In the genomic region with DNA sequence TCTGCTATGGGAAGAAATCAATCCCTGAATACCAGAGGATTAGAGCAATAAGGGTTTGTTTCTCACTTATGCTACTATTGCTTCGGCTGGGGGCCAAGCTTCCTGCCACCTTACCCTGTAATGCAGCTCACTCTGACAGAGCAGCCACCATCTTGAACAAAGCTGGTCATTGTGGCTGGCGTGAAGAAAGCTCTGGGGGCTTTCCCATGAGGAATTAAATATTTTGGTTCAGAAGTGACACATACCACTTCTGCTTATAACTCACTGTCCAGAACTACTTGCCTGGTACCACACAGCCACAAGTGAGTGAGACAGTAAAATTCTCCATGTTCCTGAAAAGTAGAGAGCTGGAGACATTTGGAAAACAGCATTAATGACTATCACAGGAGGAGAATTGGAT, we compare ENCODE assay signal across 17 cellular contexts.
DNase-seq lines count a peak whose midpoint lies in the region; ATAC-seq, FAIRE-seq and TF ChIP-seq lines count a peak whose summit lies in the region.
"Had no signal": no experiment of that assay in that cellular context is flagged by ENCODE, and none has a peak within 500 bp of the region (broad histone marks: within the 10 kb centered on the region; RNA-seq: fewer than 3 reads in every experiment).

No MANE protein-coding gene starts in this region.

- H3K9me3 Mint-ChIP-seq in naive B cell = peaks cover 0 to 3% (median 0%) of the 10 kb centered on the region in 7 donors
- no peaks in the 10 kb centered on the region for H3K9me3 Mint-ChIP-seq in stimulated activated memory B cell treated with anti-CD40 and anti-IgM and Interleukin-4, amounts not matched to agents 10 μg/mL and 1 μg/mL and 100 μg/mL, for 72 hours
- H3K9me3 Mint-ChIP-seq: GM23338, H9 had no signal

- TF ChIP-seq POLR2A in GM12878 (IDR thresholded peaks at IDR 0.05; ENCODE audit: low read depth, low read length) = no peak

- no peak overlapping the region for H3K27ac Mint-ChIP-seq in naive B cell
- H3K27ac Mint-ChIP-seq in stimulated activated memory B cell treated with anti-CD40 and anti-IgM and Interleukin-4, amounts not matched to agents 10 μg/mL and 1 μg/mL and 100 μg/mL, for 72 hours = no peak overlapping the region
- H3K27ac Mint-ChIP-seq: CD4-positive, alpha-beta memory T cell; GM23338; H9 had no signal

- RAD21 ChIA-PET in GM12878 (lab: Charles Lee; ENCODE audit: unreplicated experiment) = no interaction called here

- DNase-seq in GM12878 (ENCODE audit: low read depth, low spot score) (no peak), naive B cell (no peak), mesenteric fat pad (ENCODE audit: low spot score) (no peak), globus pallidus (ENCODE audit: low spot score) (no peak)
- DNase-seq: C1 segment of cervical spinal cord; Calu3; CD4-positive, alpha-beta memory T cell; COR-L47; DMS53; DMS79 treated with DMSO at 0.1 percent for 48 hours; GF-D8; H9 had no signal

- peak; percentile 52 for ATAC-seq in GM12878
- ATAC-seq in naive B cell (ENCODE audit: low read depth in 2 of 2) = peak; percentile 35 to 52
- ATAC-seq in stimulated activated memory B cell treated with anti-CD40 and anti-IgM and Interleukin-4, amounts not matched to agents 10 μg/mL and 1 μg/mL and 100 μg/mL, for 72 hours = peak; percentile 64
- ATAC-seq in GM19395 (IDR thresholded peaks at IDR 0.05; ENCODE audit: unreplicated experiment) = no peak
- ATAC-seq: GM23338, HCT116 had no signal

- peaks cover 6 to 7% (median 6%) of the 10 kb centered on the region in 3 donors for H3K4me1 Mint-ChIP-seq in naive B cell
- H3K4me1 Mint-ChIP-seq in stimulated activated memory B cell treated with anti-CD40 and anti-IgM and Interleukin-4, amounts not matched to agents 10 μg/mL and 1 μg/mL and 100 μg/mL, for 72 hours = peaks cover 24% of the 10 kb centered on the region
- H3K4me1 Mint-ChIP-seq: GM23338, H9 had no signal

- no peak for TF ChIP-seq RAD21 in GM12878 (IDR thresholded peaks at IDR 0.05; ENCODE audit: insufficient read depth, low read depth, low read length)

- no peaks in the 10 kb centered on the region for H3K79me2 ChIP-seq in GM12878 (ENCODE audit: control insufficient read depth, insufficient read depth, low read length)

- H3K4me1 ChIP-seq in GM12878 (ENCODE audit: control insufficient read depth, insufficient read depth, low read length) = peaks cover 8% of the 10 kb centered on the region

- H3K27ac ChIP-seq in GM12878 (ENCODE audit: control insufficient read depth, insufficient read depth) = no peak overlapping the region

- no peaks in the 10 kb centered on the region for H4K20me1 ChIP-seq in GM12878 (ENCODE audit: control insufficient read depth, insufficient read depth)

- H2AFZ ChIP-seq in GM12878 (ENCODE audit: control insufficient read depth, low read depth, low read length) = no peak overlapping the region
- H2AFZ ChIP-seq: GM23338 had no signal

- no peak overlapping the region for H3K4me3 ChIP-seq in GM12878
- H3K4me3 ChIP-seq: GM23338 had no signal

- WGBS in GM12878 (ENCODE audit: insufficient coverage, insufficient replicate concordance, low lambda C conversion rate, missing lambda C conversion rate) = 6% methylated on average over 2 of the region's 2 CpGs

- in situ Hi-C loops in GM12878 (cut with MboI) = no loop called here

- H3K36me3 Mint-ChIP-seq in naive B cell = no peaks in the 10 kb centered on the region
- peaks cover 4% of the 10 kb centered on the region for H3K36me3 Mint-ChIP-seq in stimulated activated memory B cell treated with anti-CD40 and anti-IgM and Interleukin-4, amounts not matched to agents 10 μg/mL and 1 μg/mL and 100 μg/mL, for 72 hours
- H3K36me3 Mint-ChIP-seq: CD4-positive, alpha-beta memory T cell had no signal

- FAIRE-seq in GM12878 (lab: Jason Lieb, UNC) = no peak
- FAIRE-seq: GM19239 had no signal

- H3K27me3 Mint-ChIP-seq in naive B cell = peaks cover 12 to 20% (median 20%) of the 10 kb centered on the region in 3 donors
- peaks cover 30% of the 10 kb centered on the region for H3K27me3 Mint-ChIP-seq in stimulated activated memory B cell treated with anti-CD40 and anti-IgM and Interleukin-4, amounts not matched to agents 10 μg/mL and 1 μg/mL and 100 μg/mL, for 72 hours

- CTCF ChIA-PET in GM12878 (lab: Yijun Ruan, JAX) = interaction anchor here (0.7 to 1.4 kb wide), 3 partner anchors 10 to 46 kb away, joined by 3 read pairs; no protein-coding TSS in a partner anchor

- peaks cover 0 to 4% of the 10 kb centered on the region in 2 experiments; a peak in 1 of 4 replicates for H3K27me3 ChIP-seq in GM12878 (replicated peaks in 1 of 2; ENCODE audit: control insufficient read depth in 2 of 2, insufficient read depth in 2 of 2, low read length in 1 of 2)

- intact Hi-C loops in GM12878 (cut with micrococcal nuclease; ENCODE audit: unreplicated experiment) = no loop called here

- POLR2A ChIA-PET in GM12878 (lab: Charles Lee) = interaction anchor here (0.7 kb wide), 1 partner anchor 57 kb away, joined by 3 read pairs; no protein-coding TSS in a partner anchor

- H3K4me3 Mint-ChIP-seq in naive B cell = no peak overlapping the region
- H3K4me3 Mint-ChIP-seq in stimulated activated memory B cell treated with anti-CD40 and anti-IgM and Interleukin-4, amounts not matched to agents 10 μg/mL and 1 μg/mL and 100 μg/mL, for 72 hours = no peak overlapping the region
- H3K4me3 Mint-ChIP-seq: CD4-positive, alpha-beta memory T cell; GM23338; H9 had no signal

- no peaks in the 10 kb centered on the region for H3K9me3 ChIP-seq in GM12878 (replicated peaks; ENCODE audit: control insufficient read depth, insufficient read depth, low read length)

- no peaks in the 10 kb centered on the region for H3K36me3 ChIP-seq in GM12878 (ENCODE audit: control insufficient read depth in 2 of 2, insufficient read depth in 2 of 2, low read length in 1 of 2)

- TF ChIP-seq CTCF in GM12878 (IDR thresholded peaks at IDR 0.05 in 2 of 3, conservative IDR thresholded peaks at IDR 0.05 in 1 of 3; ENCODE audit: control insufficient read depth in 2 of 3, extremely low read depth in 1 of 3, insufficient read depth in 1 of 3, low read depth in 3 of 3, low read length in 3 of 3) = no peak

- no peak overlapping the region for H3K9ac ChIP-seq in GM12878 (ENCODE audit: control insufficient read depth, insufficient read depth, low read length)

- no peak overlapping the region for H3K4me2 ChIP-seq in GM12878 (ENCODE audit: control insufficient read depth, insufficient read depth)
- H3K4me2 ChIP-seq: GM23338 had no signal

- no peak for TF ChIP-seq EP300 in GM12878 (IDR thresholded peaks at IDR 0.05; ENCODE audit: borderline replicate concordance in 1 of 2, control insufficient read depth in 1 of 2, low read depth in 2 of 2, low read length in 2 of 2)

- SMC1A ChIA-PET in GM12878 (lab: Charles Lee; ENCODE audit: uncharacterized antibody, unreplicated experiment) = interaction anchor here (1.0 to 1.5 kb wide), 2 partner anchors 11 to 42 kb away, joined by 3 to 5 read pairs; no protein-coding TSS in a partner anchor

- BruUV-seq in GM12878 (replicated peaks; lab: Mats Ljungman, UMichigan) = no TSS peak

TF ChIP-seq in GM12878, 131 proteins besides CTCF, POLR2A, EP300 and RAD21:
- TF ChIP-seq, protein P1, sequence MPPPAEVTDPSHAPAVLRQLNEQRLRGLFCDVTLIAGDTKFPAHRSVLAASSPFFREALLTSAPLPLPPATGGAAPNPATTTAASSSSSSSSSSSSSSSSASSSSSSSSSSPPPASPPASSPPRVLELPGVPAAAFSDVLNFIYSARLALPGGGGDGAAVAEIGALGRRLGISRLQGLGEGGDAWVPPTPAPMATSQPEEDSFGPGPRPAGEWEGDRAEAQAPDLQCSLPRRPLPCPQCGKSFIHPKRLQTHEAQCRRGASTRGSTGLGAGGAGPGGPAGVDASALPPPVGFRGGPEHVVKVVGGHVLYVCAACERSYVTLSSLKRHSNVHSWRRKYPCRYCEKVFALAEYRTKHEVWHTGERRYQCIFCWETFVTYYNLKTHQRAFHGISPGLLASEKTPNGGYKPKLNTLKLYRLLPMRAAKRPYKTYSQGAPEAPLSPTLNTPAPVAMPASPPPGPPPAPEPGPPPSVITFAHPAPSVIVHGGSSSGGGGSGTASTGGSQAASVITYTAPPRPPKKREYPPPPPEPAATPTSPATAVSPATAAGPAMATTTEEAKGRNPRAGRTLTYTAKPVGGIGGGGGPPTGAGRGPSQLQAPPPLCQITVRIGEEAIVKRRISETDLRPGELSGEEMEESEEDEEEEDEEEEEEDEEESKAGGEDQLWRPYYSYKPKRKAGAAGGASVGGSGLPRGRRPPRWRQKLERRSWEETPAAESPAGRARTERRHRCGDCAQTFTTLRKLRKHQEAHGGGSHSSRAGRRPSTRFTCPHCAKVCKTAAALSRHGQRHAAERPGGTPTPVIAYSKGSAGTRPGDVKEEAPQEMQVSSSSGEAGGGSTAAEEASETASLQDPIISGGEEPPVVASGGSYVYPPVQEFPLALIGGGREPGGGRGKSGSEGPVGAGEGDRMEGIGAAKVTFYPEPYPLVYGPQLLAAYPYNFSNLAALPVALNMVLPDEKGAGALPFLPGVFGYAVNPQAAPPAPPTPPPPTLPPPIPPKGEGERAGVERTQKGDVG (CRISPR knock-in tag; IDR thresholded peaks at IDR 0.05) = no peak
- TF ChIP-seq SIX5 (IDR thresholded peaks at IDR 0.05; ENCODE audit: low read depth, low read length, severe bottlenecking) (no peak), SPI1 (IDR thresholded peaks at IDR 0.05; ENCODE audit: borderline replicate concordance, insufficient read depth, low read depth, low read length) (peak; percentile 45; the same call in 1 of the 2 replicates), CREB1 (IDR thresholded peaks at IDR 0.05; ENCODE audit: low read depth) (no peak), SUPT20H (IDR thresholded peaks at IDR 0.05; ENCODE audit: borderline replicate concordance, control insufficient read depth, low read depth, low read length) (no peak)
- TF ChIP-seq, protein P2, sequence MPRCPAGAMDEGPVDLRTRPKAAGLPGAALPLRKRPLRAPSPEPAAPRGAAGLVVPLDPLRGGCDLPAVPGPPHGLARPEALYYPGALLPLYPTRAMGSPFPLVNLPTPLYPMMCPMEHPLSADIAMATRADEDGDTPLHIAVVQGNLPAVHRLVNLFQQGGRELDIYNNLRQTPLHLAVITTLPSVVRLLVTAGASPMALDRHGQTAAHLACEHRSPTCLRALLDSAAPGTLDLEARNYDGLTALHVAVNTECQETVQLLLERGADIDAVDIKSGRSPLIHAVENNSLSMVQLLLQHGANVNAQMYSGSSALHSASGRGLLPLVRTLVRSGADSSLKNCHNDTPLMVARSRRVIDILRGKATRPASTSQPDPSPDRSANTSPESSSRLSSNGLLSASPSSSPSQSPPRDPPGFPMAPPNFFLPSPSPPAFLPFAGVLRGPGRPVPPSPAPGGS (IDR thresholded peaks at IDR 0.05; ENCODE audit: borderline replicate concordance, insufficient read depth, low read depth, low read length, poor library complexity, severe bottlenecking) = no peak
